In the genomic region with DNA sequence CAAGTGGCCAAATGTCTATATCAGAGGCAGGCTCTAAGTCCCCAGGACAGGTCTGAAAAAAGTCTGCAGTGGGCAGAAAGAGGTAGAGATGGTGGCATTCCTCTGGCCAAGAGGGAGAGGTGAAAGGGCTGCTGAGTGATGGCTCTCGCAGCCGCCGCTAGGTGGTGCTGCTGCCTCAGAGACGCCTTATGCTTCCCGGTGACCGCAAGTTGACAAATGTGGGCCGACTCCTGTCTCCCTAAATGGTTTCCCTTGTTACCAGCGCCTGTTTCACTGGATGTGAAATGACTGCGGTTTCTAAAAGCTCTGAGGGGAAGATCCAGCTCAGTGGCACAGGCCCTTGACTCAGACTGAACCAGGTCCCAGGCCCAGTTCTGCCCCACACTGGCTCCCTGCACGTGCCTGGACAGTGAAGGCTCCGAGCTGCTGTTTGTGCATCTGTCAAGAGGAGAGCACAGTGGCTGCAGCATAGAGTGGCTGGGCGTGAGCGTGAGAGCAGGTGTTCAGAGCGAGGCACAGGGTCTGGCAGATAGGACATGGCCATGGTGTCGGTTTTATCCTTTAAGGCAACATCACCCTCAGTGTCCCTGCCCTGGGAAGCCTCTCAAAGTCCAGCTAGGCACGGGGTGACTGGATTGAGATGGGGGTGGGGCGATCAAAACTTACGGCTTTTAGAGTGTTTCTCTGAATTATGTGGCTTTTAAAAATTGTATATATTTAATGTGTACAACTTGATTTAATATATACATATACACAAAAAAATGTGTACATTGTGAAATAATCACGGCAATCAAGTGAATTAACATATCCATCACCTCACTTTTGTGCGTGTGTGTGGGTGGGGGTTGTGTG, we compare ENCODE assay signal across 8 cellular contexts. TPM values are rescaled to one million over a fixed set of nuclear protein-coding genes. Genes with fewer than 3 reads are reported as not detected.
DNase-seq lines count a peak whose midpoint lies in the region; ATAC-seq and TF ChIP-seq lines count a peak whose summit lies in the region.

No MANE protein-coding gene starts in this region.

- TF ChIP-seq POLR2A in transverse colon (IDR thresholded peaks at IDR 0.05), result no peak

- TF ChIP-seq EP300 in SK-N-SH (IDR thresholded peaks at IDR 0.05; ENCODE audit: borderline replicate concordance in 1 of 2, low read depth in 1 of 2, low read length in 1 of 2) (no peak), transverse colon (IDR thresholded peaks at IDR 0.05; ENCODE audit: low read depth) (no peak)

- H3K9me2 ChIP-seq in MM.1S (replicated peaks; ENCODE audit: insufficient read depth, low read length), result no peaks in the 10 kb centered on the region
- H3K9me2 ChIP-seq in SK-N-SH, result no peaks in the 10 kb centered on the region

- CTCF ChIA-PET in SK-N-SH (lab: Yijun Ruan, JAX), result interaction anchor here (0.6 to 12.7 kb wide), 88 partner anchors 10 to 750 kb away, joined by 3 to 318 read pairs (median 4); partner anchors contain the start of genes CLEC16A, DEXI, PRM3 and SOCS1

- DNase-seq in COLO668 (lab: John Stamatoyannopoulos, UW; ENCODE audit: unreplicated experiment), result peak; percentile 80
- DNase-seq in MM.1S, result peak; percentile 83
- peak; percentile 79 for DNase-seq in SK-N-SH
- peak; percentile 84 for DNase-seq in activated naive CD4-positive, alpha-beta T cell treated with Interleukin-2 at 50 U/mL for 16 hours
- peak; percentile 78 for DNase-seq in germinal center (ENCODE audit: low spot score)
- peak; percentile 86 for DNase-seq in transverse colon

- peak overlapping the region; percentile 85 for H3K9ac ChIP-seq in MM.1S (ENCODE audit: low read length)
- H3K9ac ChIP-seq in SK-N-SH, result no peak overlapping the region
- peak overlapping the region; percentile 10 for H3K9ac ChIP-seq in parathyroid adenoma

- in situ Hi-C loops in transverse colon (cut with MboI; ENCODE audit: low pct_ligation_motif_present in 1 of 4, low pct_unique_long_range_greater_than_20kb in 1 of 4, low sequenced_read_pairs in 3 of 4), result loop anchor here (10.0 to 25.0 kb wide), 4 partner anchors 291 to 573 kb away; partner anchors contain the start of gene SOCS1 (in 2 of the 4)

- H2AFZ ChIP-seq in MM.1S (ENCODE audit: low read length) (peak overlapping the region; percentile 13; the same call in 1 of the 2 replicates), SK-N-SH (ENCODE audit: low read depth) (no peak overlapping the region), parathyroid adenoma (peak overlapping the region; percentile 78)

- intact Hi-C loops in transverse colon (cut with DNase I; ENCODE audit: low total_unique reads), result no loop called here

- H3K4me1 ChIP-seq in MM.1S (ENCODE audit: low read length) (peaks cover 31% of the 10 kb centered on the region), SK-N-SH (ENCODE audit: control insufficient read depth in 1 of 2, insufficient read depth in 2 of 2, low read depth in 1 of 2, low read length in 1 of 2) (peaks cover 13 to 25% of the 10 kb centered on the region in 2 experiments), parathyroid adenoma (peaks cover 3% of the 10 kb centered on the region), transverse colon (peaks cover 0 to 11% (median 5%) of the 10 kb centered on the region in 4 donors)

- H3K27ac ChIP-seq in MM.1S (ENCODE audit: low read length) (peak overlapping the region; percentile 96), SK-N-SH (ENCODE audit: low read depth in 2 of 2, low read length in 1 of 2) (peak overlapping the region in 1 of 2 experiments; percentile 29; a peak in 1 of 4 replicates), parathyroid adenoma (no peak overlapping the region), transverse colon (peak overlapping the region in 3 of 4 donors; percentile 8 to 56 (median 55))

- ATAC-seq in GM21717 (IDR thresholded peaks at IDR 0.05; ENCODE audit: unreplicated experiment), result peak; percentile 36

- H3K79me2 ChIP-seq in MM.1S (ENCODE audit: low read length), result peaks cover 13% of the 10 kb centered on the region
- H3K79me2 ChIP-seq in SK-N-SH (ENCODE audit: insufficient read depth), result 0 out of 2 replicates have a peak, but pooled peaks cover 7% of the 10 kb centered on the region
- peaks cover 14% of the 10 kb centered on the region for H3K79me2 ChIP-seq in parathyroid adenoma

- H3K27me3 ChIP-seq in MM.1S (replicated peaks; ENCODE audit: insufficient read depth, low read length), result no peaks in the 10 kb centered on the region
- no peaks in the 10 kb centered on the region for H3K27me3 ChIP-seq in SK-N-SH (ENCODE audit: insufficient read depth)
- no peaks in the 10 kb centered on the region for H3K27me3 ChIP-seq in parathyroid adenoma (ENCODE audit: control insufficient read depth, insufficient read depth, low read length)
- H3K27me3 ChIP-seq in transverse colon, result no peaks in the 10 kb centered on the region

- peaks cover 21% of the 10 kb centered on the region for H3F3A ChIP-seq in MM.1S (ENCODE audit: insufficient read depth, low read length)
- peaks cover 18% of the 10 kb centered on the region for H3F3A ChIP-seq in SK-N-SH (replicated peaks; ENCODE audit: insufficient read depth)

- POLR2A ChIA-PET in SK-N-SH (lab: Yijun Ruan, JAX), result interaction anchor here (1.1 to 1.6 kb wide), 2 partner anchors 292 to 333 kb away, joined by 3 to 5 read pairs; partner anchors contain the start of gene SOCS1

- H3K9me3 ChIP-seq in MM.1S (replicated peaks; ENCODE audit: insufficient read depth, low read length), result no peaks in the 10 kb centered on the region
- H3K9me3 ChIP-seq in SK-N-SH, result no peaks in the 10 kb centered on the region
- no peaks in the 10 kb centered on the region for H3K9me3 ChIP-seq in parathyroid adenoma (ENCODE audit: control insufficient read depth, low read length)
- no peaks in the 10 kb centered on the region for H3K9me3 ChIP-seq in transverse colon

- H3K36me3 ChIP-seq in MM.1S (replicated peaks; ENCODE audit: insufficient read depth, low read length), result peaks cover 4% of the 10 kb centered on the region; the same call in 1 of the 2 replicates
- peaks cover 5 to 16% of the 10 kb centered on the region in 2 experiments for H3K36me3 ChIP-seq in SK-N-SH (replicated peaks in 1 of 2; ENCODE audit: control insufficient read depth in 1 of 2, insufficient read depth in 2 of 2, low read length in 1 of 2)
- H3K36me3 ChIP-seq in parathyroid adenoma (ENCODE audit: control insufficient read depth, insufficient read depth, low read length), result no peaks in the 10 kb centered on the region
- H3K36me3 ChIP-seq in transverse colon, result no peaks in the 10 kb centered on the region

- peak; percentile 94 for TF ChIP-seq RAD21 in SK-N-SH (IDR thresholded peaks at IDR 0.05; ENCODE audit: low read length)

- WGBS in SK-N-SH (ENCODE audit: low lambda C conversion rate), result 46% methylated on average over 20 of the region's 20 CpGs
- WGBS in transverse colon (ENCODE audit: low coverage in 1 of 2), 2 donors, result 25 to 79% methylated on average over 2 to 20 of the region's 20 CpGs

- H3K4me2 ChIP-seq in MM.1S (ENCODE audit: low read depth, low read length), result peak overlapping the region; percentile 82
- no peak overlapping the region for H3K4me2 ChIP-seq in SK-N-SH
- peak overlapping the region; percentile 31 for H3K4me2 ChIP-seq in parathyroid adenoma (ENCODE audit: low read length)

- H3K4me3 ChIP-seq in MM.1S (ENCODE audit: low read length) (peak overlapping the region; percentile 33; the same call in 1 of the 2 replicates), SK-N-SH (ENCODE audit: low read depth in 2 of 2, low read length in 1 of 2) (peak overlapping the region in 1 of 2 experiments; percentile 30; a peak in 1 of 4 replicates), parathyroid adenoma (ENCODE audit: low read depth, low read length) (no peak overlapping the region), transverse colon (no peak overlapping the region)

- peak; percentile 97 for TF ChIP-seq CTCF in MM.1S (IDR thresholded peaks at IDR 0.05; ENCODE audit: low read length)
- TF ChIP-seq CTCF in SK-N-SH (IDR thresholded peaks at IDR 0.05), result peak; percentile 92
- peak; percentile 93 for TF ChIP-seq CTCF in parathyroid adenoma (IDR thresholded peaks at IDR 0.05)
- TF ChIP-seq CTCF in transverse colon (IDR thresholded peaks at IDR 0.05), result peak; percentile 90 to 96 (median 95)

- H4K20me1 ChIP-seq in MM.1S (ENCODE audit: insufficient read depth, low read length) (no peaks in the 10 kb centered on the region), SK-N-SH (ENCODE audit: insufficient read depth) (no peaks in the 10 kb centered on the region)

TF ChIP-seq in SK-N-SH, 30 proteins besides CTCF, POLR2A, EP300 and RAD21 (continues in another document):
- TF ChIP-seq MAX (IDR thresholded peaks at IDR 0.05; ENCODE audit: low read depth), result no peak
- TF ChIP-seq ELF1 (IDR thresholded peaks at IDR 0.05), result no peak
- no peak for TF ChIP-seq GATA2 (CRISPR knock-in tag; IDR thresholded peaks at IDR 0.05)
- TF ChIP-seq, protein P1, sequence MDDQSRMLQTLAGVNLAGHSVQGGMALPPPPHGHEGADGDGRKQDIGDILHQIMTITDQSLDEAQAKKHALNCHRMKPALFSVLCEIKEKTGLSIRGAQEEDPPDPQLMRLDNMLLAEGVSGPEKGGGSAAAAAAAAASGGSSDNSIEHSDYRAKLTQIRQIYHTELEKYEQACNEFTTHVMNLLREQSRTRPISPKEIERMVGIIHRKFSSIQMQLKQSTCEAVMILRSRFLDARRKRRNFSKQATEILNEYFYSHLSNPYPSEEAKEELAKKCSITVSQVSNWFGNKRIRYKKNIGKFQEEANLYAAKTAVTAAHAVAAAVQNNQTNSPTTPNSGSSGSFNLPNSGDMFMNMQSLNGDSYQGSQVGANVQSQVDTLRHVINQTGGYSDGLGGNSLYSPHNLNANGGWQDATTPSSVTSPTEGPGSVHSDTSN (IDR thresholded peaks at IDR 0.05), result peak; percentile 55
- no peak for TF ChIP-seq FOSL2 (IDR thresholded peaks at IDR 0.05; ENCODE audit: borderline replicate concordance, low read depth)
- peak; percentile 39; the same call in 1 of the 2 replicates for TF ChIP-seq MXI1 (IDR thresholded peaks at IDR 0.05; ENCODE audit: low read depth, low read length)
- TF ChIP-seq RCOR1 (IDR thresholded peaks at IDR 0.05; ENCODE audit: low read length), result 0 out of 2 replicates have a peak, but pooled peaks have one; percentile 15
- TF ChIP-seq SMC3 (IDR thresholded peaks at IDR 0.05; ENCODE audit: low read depth, low read length), result peak; percentile 84
- no peak for TF ChIP-seq RXRA (IDR thresholded peaks at IDR 0.05; ENCODE audit: borderline replicate concordance, low read depth)
- TF ChIP-seq TEAD4 (IDR thresholded peaks at IDR 0.05; ENCODE audit: borderline replicate concordance, insufficient read depth), result no peak

RNA-seq across cellular contexts. Expression of gene CLEC16A, which starts 19.9 kb away (rescaled TPM):
- polyA plus RNA-seq in SK-N-SH (2012; rRNA removed), result 9.2 and 13.7 TPM in 2 replicates
- polyA plus RNA-seq in SK-N-SH (2012; cell fraction: cytosol; rRNA removed), result 9.3 and 12.0 TPM in 2 replicates
- 22.7 and 22.9 TPM in 2 replicates for polyA plus RNA-seq in SK-N-SH (2012; cell fraction: nucleus; rRNA removed)
- total RNA-seq in transverse colon, result 100 to 1,000 TPM in 2 of 4 donors, 10 to 100 TPM in 2; 38.2 to 153 (median 92.7) TPM

RNA-seq across cellular contexts. Expression of gene DEXI, which starts 22.0 kb away (rescaled TPM):
- 48.2 and 55.5 TPM in 2 replicates for polyA plus RNA-seq in SK-N-SH (2012; rRNA removed)
- 37.8 and 49.5 TPM in 2 replicates for polyA plus RNA-seq in SK-N-SH (2012; cell fraction: cytosol; rRNA removed)
- 27.7 and 34.0 TPM in 2 replicates for polyA plus RNA-seq in SK-N-SH (2012; cell fraction: nucleus; rRNA removed)
- 10 to 100 TPM; 36.2 to 76.4 (median 56.0) TPM for total RNA-seq in transverse colon
